In the genomic region with DNA sequence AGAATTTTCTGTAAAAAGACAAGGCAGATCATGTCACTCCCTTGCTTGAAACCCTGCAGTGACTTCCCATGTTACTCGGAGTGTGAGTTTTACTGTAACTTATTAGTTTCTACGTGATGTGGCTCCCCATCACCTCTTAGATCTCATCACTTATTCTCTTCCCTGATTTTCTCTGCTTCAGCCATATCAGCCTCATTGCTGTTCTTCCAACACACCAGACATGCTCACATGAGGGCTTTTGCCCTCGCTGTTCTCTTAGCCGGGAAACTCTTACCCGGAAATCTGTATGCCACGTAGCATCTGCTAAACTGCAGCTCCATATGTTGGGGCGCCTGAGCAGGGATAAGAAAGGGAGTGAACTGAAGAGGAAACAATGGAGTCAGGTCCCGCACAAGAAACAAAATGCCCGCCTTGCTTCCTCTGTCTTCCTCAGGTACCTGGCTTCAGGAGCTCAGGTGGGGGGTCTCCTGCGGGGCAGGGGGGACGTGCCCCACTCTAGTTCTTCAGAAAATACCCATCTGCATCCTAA, we compare ENCODE assay signal across 26 cellular contexts.
"Had no signal": no experiment of that assay in that cellular context is flagged by ENCODE, and none has a peak within 500 bp of the region (broad histone marks: within the 10 kb centered on the region; RNA-seq: fewer than 3 reads in every experiment).

No MANE protein-coding gene starts in this region.

- H3K36me3 Mint-ChIP-seq: mesothelial cell of epicardium, naive B cell had no signal

- H3K27ac Mint-ChIP-seq: dendritic cell treated with granulocyte-macrophage colony-stimulating factor and Interleukin-4, amounts not matched to agents 40 ng/mL and 50 ng/mL, for 4 days; mesothelial cell of epicardium; naive B cell; nephron; stimulated activated naive CD8-positive, alpha-beta T cell treated with anti-CD3 and anti-CD28 coated beads, Interleukin-15, amount 100 ng/mL, for 72 hours had no signal

- H3K4me3 Mint-ChIP-seq: dendritic cell treated with granulocyte-macrophage colony-stimulating factor and Interleukin-4, amounts not matched to agents 40 ng/mL and 50 ng/mL, for 4 days; mesothelial cell of epicardium; naive B cell; nephron; stimulated activated naive CD8-positive, alpha-beta T cell treated with anti-CD3 and anti-CD28 coated beads, Interleukin-15, amount 100 ng/mL, for 72 hours had no signal

- H3K4me1 Mint-ChIP-seq: nephron had no signal

- H3K27ac ChIP-seq: colonic mucosa, esophagus muscularis mucosa, foreskin keratinocyte, gastroesophageal sphincter, heart right ventricle, left lung, ovary, right lobe of liver, suprapubic skin, transverse colon, upper lobe of right lung, uterus had no signal

- H3K27me3 Mint-ChIP-seq: stimulated activated naive CD8-positive, alpha-beta T cell treated with anti-CD3 and anti-CD28 coated beads, Interleukin-15, amount 100 ng/mL, for 72 hours had no signal

- H3K27me3 ChIP-seq: ovary, suprapubic skin had no signal

- H3K4me3 ChIP-seq: mucosa of descending colon, ovary, right lobe of liver, uterus had no signal

- H3K9me3 Mint-ChIP-seq: dendritic cell treated with granulocyte-macrophage colony-stimulating factor and Interleukin-4, amounts not matched to agents 40 ng/mL and 50 ng/mL, for 4 days; mesothelial cell of epicardium; naive B cell; nephron; stimulated activated naive CD8-positive, alpha-beta T cell treated with anti-CD3 and anti-CD28 coated beads, Interleukin-15, amount 100 ng/mL, for 72 hours had no signal

- H3K9me3 ChIP-seq: colonic mucosa, esophagus muscularis mucosa, gastroesophageal sphincter, heart right ventricle, left lung, mucosa of descending colon, ovary, right lobe of liver, suprapubic skin, transverse colon, upper lobe of right lung, uterus had no signal

- DNase-seq: colonic mucosa; effector memory CD4-positive, alpha-beta T cell; foreskin keratinocyte; heart right ventricle; left cardiac atrium; left lung; mesenchymal stem cell; mucosa of descending colon; naive B cell; ovary; retina; right lobe of liver; small intestine; stimulated activated CD4-positive, alpha-beta T cell treated with anti-CD3 and anti-CD28 coated beads, Interleukin-15, amount 100 ng/mL, for 24 hours; stimulated activated CD4-positive, alpha-beta T cell treated with anti-CD3 and anti-CD28 coated beads, Interleukin-2, amount 100 ng/mL, for 48 hours; stimulated activated CD8-positive, alpha-beta memory T cell treated with anti-CD3 and anti-CD28 coated beads, Interleukin-4, amount 100 ng/mL, for 48 hours; stimulated activated naive CD8-positive, alpha-beta T cell treated with anti-CD3 and anti-CD28 coated beads, Interleukin-15, amount 100 ng/mL, for 72 hours; transverse colon; upper lobe of right lung; uterus had no signal

- H3K36me3 ChIP-seq: colonic mucosa, esophagus muscularis mucosa, heart right ventricle, left lung, ovary, right lobe of liver, suprapubic skin, transverse colon, upper lobe of right lung, uterus had no signal
